Comparison of ENCODE assay signal across 11 cellular contexts in genomic region chr16:62277942-62278341, GRCh38.
"Had no signal": no experiment of that assay in that cellular context is flagged by ENCODE, and none has a peak within 500 bp of the region (broad histone marks: within the 10 kb centered on the region; RNA-seq: fewer than 3 reads in every experiment).

No MANE protein-coding gene starts in this region.

- H3K36me3 ChIP-seq: HAP-1 had no signal

- H3K9ac ChIP-seq: GM23248 had no signal

- FAIRE-seq: H1, H54 had no signal

- ATAC-seq: GM23338, HCT116 had no signal

- H3K4me3 ChIP-seq: GM23248, GM23338, HAP-1 had no signal

- H2AFZ ChIP-seq: GM23248 had no signal

- H3K27ac ChIP-seq: GM23248 had no signal

- H3K9me3 ChIP-seq: HAP-1 had no signal

- DNase-seq: GM23248, GOT3, H7, H9, HCEC 1CT, HFFc6 had no signal

- H3K4me2 ChIP-seq: GM23338 had no signal
